In genomic region chr6:52925919-52926792, GRCh38 we compare ENCODE assay signal across 29 cellular contexts. TPM values are rescaled to one million over a fixed set of nuclear protein-coding genes. Genes with fewer than 3 reads are reported as not detected.
"Had no signal": no experiment of that assay in that cellular context is flagged by ENCODE, and none has a peak within 500 bp of the region (broad histone marks: within the 10 kb centered on the region; RNA-seq: fewer than 3 reads in every experiment).

No MANE protein-coding gene starts in this region.

- H3K4me2 ChIP-seq: hepatocyte had no signal

- H2AFZ ChIP-seq: hepatocyte had no signal

- H3K27ac ChIP-seq: ascending aorta, dorsolateral prefrontal cortex, hepatocyte, right lobe of liver, stomach, suprapubic skin, tibial nerve, uterus had no signal

- FAIRE-seq: colon had no signal

- DNase-seq: activated CD4-positive, alpha-beta T cell treated with anti-CD3 and anti-CD28 coated beads for 4 hours; activated CD4-positive, alpha-beta T cell treated with anti-CD3 and anti-CD28 coated beads, Interleukin-2, amount 50 U/mL, for 48 hours; activated CD4-positive, CD25-positive, alpha-beta regulatory T cell; activated CD8-positive, alpha-beta memory T cell treated with anti-CD3 and anti-CD28 coated beads, Interleukin-2, amount 50 U/mL, for 48 hours; activated naive CD4-positive, alpha-beta T cell; activated T-cell treated with anti-CD3 and anti-CD28 coated beads, Interleukin-2, amount 50 U/mL, for 4 hours; adrenal gland; central memory CD4-positive, alpha-beta T cell; dorsolateral prefrontal cortex; effector memory CD8-positive, alpha-beta T cell; foreskin melanocyte; glutamatergic neuron; immature natural killer cell; left ventricle myocardium superior; mammary epithelial cell; nephron progenitor cell; right lobe of liver; stomach; T-helper 17 cell; uterus had no signal

- H3K27me3 ChIP-seq: adrenal gland, ascending aorta, dorsolateral prefrontal cortex, hepatocyte, right lobe of liver, stomach, suprapubic skin, tibial nerve, uterus had no signal

- ATAC-seq: activated T-cell treated with anti-CD3 and anti-CD28 coated beads, Interleukin-2, amount 50 U/mL, for 4 hours; effector memory CD8-positive, alpha-beta T cell; left ventricle myocardium superior; right lobe of liver; stimulated activated memory B cell treated with anti-CD40 and anti-IgM and Interleukin-4, amounts not matched to agents 10 μg/mL and 1 μg/mL and 100 μg/mL, for 72 hours; T-helper 17 cell had no signal

- H3K4me1 ChIP-seq: ascending aorta, tibial nerve, uterus had no signal

- H3K9me3 ChIP-seq: adrenal gland, ascending aorta, right lobe of liver, stomach, suprapubic skin, tibial nerve, uterus had no signal

- H3K4me3 ChIP-seq: adrenal gland, ascending aorta, dorsolateral prefrontal cortex, hepatocyte, right lobe of liver, skin epidermis, stomach, suprapubic skin, tibial nerve, uterus had no signal

- H3K79me2 ChIP-seq: hepatocyte had no signal

- H3K36me3 ChIP-seq: adrenal gland, ascending aorta, right lobe of liver, stomach, suprapubic skin, tibial nerve, uterus had no signal

RNA-seq across cellular contexts. Expression of gene GSTA3, which starts 16.7 kb away (rescaled TPM):
- total RNA-seq: activated CD8-positive, alpha-beta memory T cell treated with anti-CD3 and anti-CD28 coated beads for 36 hours; activated T-cell treated with anti-CD3 and anti-CD28 coated beads, Interleukin-2, amount 50 U/mL, for 4 hours; activated T-helper 2 cell treated with anti-CD3 and anti-CD28 coated beads, Interferon-gamma antibody, Interleukin-2, Interleukin-4, amounts not matched to agents 10 μg/mL and 5 μg/mL and 100 μg/mL, durations not matched to agents 14 hours and 24 hours and 36 hours; ascending aorta; dorsolateral prefrontal cortex; hepatocyte; left ventricle myocardium superior; mammary epithelial cell; right lobe of liver; stomach; T-helper 17 cell; tibial nerve had no signal
- polyA plus RNA-seq: hepatocyte, immature natural killer cell, mammary epithelial cell had no signal
